ENCODE assay signal across 13 cellular contexts in the genomic region with DNA sequence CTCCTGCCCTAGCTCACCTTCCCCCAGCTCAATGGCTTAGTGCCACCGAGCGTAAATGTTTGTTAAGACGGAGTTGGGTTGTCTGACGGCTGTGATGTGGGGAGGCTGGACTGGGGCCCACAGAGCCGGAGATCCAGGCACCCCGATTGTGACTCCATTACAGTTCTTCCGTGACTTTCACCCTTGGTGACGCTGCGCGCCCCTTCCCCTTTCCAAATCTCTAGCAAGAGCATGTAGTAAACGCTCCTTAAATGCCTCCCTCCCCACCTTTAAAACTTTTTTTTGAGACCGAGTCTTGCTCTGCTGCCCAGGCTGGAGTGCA. TPM values are rescaled to one million over a fixed set of nuclear protein-coding genes. Genes with fewer than 3 reads are reported as not detected.
DNase-seq lines count a peak whose midpoint lies in the region; ATAC-seq, FAIRE-seq and TF ChIP-seq lines count a peak whose summit lies in the region.
"Had no signal": no experiment of that assay in that cellular context is flagged by ENCODE, and none has a peak within 500 bp of the region (broad histone marks: within the 10 kb centered on the region; RNA-seq: fewer than 3 reads in every experiment).

No MANE protein-coding gene starts in this region.

- H3K4me1 Mint-ChIP-seq in activated CD4-positive, alpha-beta T cell treated with anti-CD3 and anti-CD28 coated beads, Interleukin-2, amount 10 ng/mL, durations not matched to agents 24 days and 14 days = peaks cover 6% of the 10 kb centered on the region
- H3K4me1 Mint-ChIP-seq in activated CD8-positive, alpha-beta T cell treated with anti-CD3 and anti-CD28 coated beads, Interleukin-2, amount 10 ng/mL, durations not matched to agents 7 days and 5 days (ENCODE audit: low read depth) = peaks cover 13% of the 10 kb centered on the region

- POLR2A ChIA-PET in activated CD8-positive, alpha-beta T cell treated with anti-CD3 and anti-CD28 coated beads, Interleukin-2, amount 10 ng/mL, durations not matched to agents 7 days and 5 days (lab: Charles Lee) = no interaction called here

- WGBS in small intestine, 3 donors = 21 to 41% (median 33%) methylated on average over 12 of the region's 12 CpGs

- H3K27ac Mint-ChIP-seq in activated CD4-positive, alpha-beta T cell treated with anti-CD3 and anti-CD28 coated beads, Interleukin-2, amount 10 ng/mL, durations not matched to agents 24 days and 14 days = no peak overlapping the region
- peak overlapping the region; percentile 30 for H3K27ac Mint-ChIP-seq in activated CD8-positive, alpha-beta T cell treated with anti-CD3 and anti-CD28 coated beads, Interleukin-2, amount 10 ng/mL, durations not matched to agents 7 days and 5 days

- peak overlapping the region; percentile 52 for H3K4me3 ChIP-seq in iPS-18a (ENCODE audit: low read length)
- H3K4me3 ChIP-seq in small intestine (ENCODE audit: low read depth in 1 of 2, low read length in 2 of 2) = peak overlapping the region in 1 of 2 donors; percentile 81

- peaks cover 8% of the 10 kb centered on the region for H3K27me3 Mint-ChIP-seq in activated CD4-positive, alpha-beta T cell treated with anti-CD3 and anti-CD28 coated beads, Interleukin-2, amount 10 ng/mL, durations not matched to agents 24 days and 14 days
- H3K27me3 Mint-ChIP-seq in activated CD8-positive, alpha-beta T cell treated with anti-CD3 and anti-CD28 coated beads, Interleukin-2, amount 10 ng/mL, durations not matched to agents 7 days and 5 days (ENCODE audit: low read depth) = peaks cover 5% of the 10 kb centered on the region

- no peaks in the 10 kb centered on the region for H3K36me3 Mint-ChIP-seq in activated CD4-positive, alpha-beta T cell treated with anti-CD3 and anti-CD28 coated beads, Interleukin-2, amount 10 ng/mL, durations not matched to agents 24 days and 14 days (ENCODE audit: low read depth)
- no peaks in the 10 kb centered on the region for H3K36me3 Mint-ChIP-seq in activated CD8-positive, alpha-beta T cell treated with anti-CD3 and anti-CD28 coated beads, Interleukin-2, amount 10 ng/mL, durations not matched to agents 7 days and 5 days (ENCODE audit: low read depth)

- peaks cover 22% of the 10 kb centered on the region for H3K27me3 ChIP-seq in iPS-18a (ENCODE audit: control insufficient read depth, insufficient read depth, low read length)
- H3K27me3 ChIP-seq in small intestine (ENCODE audit: control insufficient read depth in 2 of 2, insufficient read depth in 2 of 2, low read length in 2 of 2) = peaks cover 0 to 2% of the 10 kb centered on the region in 2 donors
- H3K27me3 ChIP-seq: right atrium auricular region had no signal

- H3K27ac ChIP-seq in iPS-18a (ENCODE audit: low read length) (no peak overlapping the region), small intestine (ENCODE audit: low read depth in 1 of 2, low read length in 1 of 2) (peak overlapping the region; percentile 65 to 97)

- CTCF ChIA-PET in activated CD8-positive, alpha-beta T cell treated with anti-CD3 and anti-CD28 coated beads, Interleukin-2, amount 10 ng/mL, durations not matched to agents 7 days and 5 days (lab: Charles Lee) = interaction anchor here (1.5 to 1.6 kb wide), 2 partner anchors 47 to 54 kb away, joined by 5 to 7 read pairs; no protein-coding TSS in a partner anchor

- H3K9ac ChIP-seq in iPS-18a (ENCODE audit: low read length) = no peak overlapping the region

- H3K4me1 ChIP-seq in iPS-18a (ENCODE audit: control insufficient read depth, low read depth, low read length) (no peaks in the 10 kb centered on the region), small intestine (ENCODE audit: control insufficient read depth in 2 of 2, insufficient read depth in 1 of 2, low read depth in 1 of 2, low read length in 1 of 2) (peaks cover 2 to 8% of the 10 kb centered on the region in 2 donors)

- H3K4me3 Mint-ChIP-seq in activated CD4-positive, alpha-beta T cell treated with anti-CD3 and anti-CD28 coated beads, Interleukin-2, amount 10 ng/mL, durations not matched to agents 24 days and 14 days = peak overlapping the region; percentile 65
- peak overlapping the region; percentile 67 for H3K4me3 Mint-ChIP-seq in activated CD8-positive, alpha-beta T cell treated with anti-CD3 and anti-CD28 coated beads, Interleukin-2, amount 10 ng/mL, durations not matched to agents 7 days and 5 days

- no peak for DNase-seq in activated CD4-positive, alpha-beta T cell treated with anti-CD3 and anti-CD28 coated beads, Interleukin-2, amount 10 ng/mL, durations not matched to agents 24 days and 14 days
- no peak for DNase-seq in activated CD4-positive, alpha-beta T cell treated with anti-CD3 and anti-CD28 coated beads for 1 hour
- no peak for DNase-seq in activated CD8-positive, alpha-beta T cell treated with anti-CD3 and anti-CD28 coated beads, Interleukin-2, amount 10 ng/mL, durations not matched to agents 7 days and 5 days
- peak; percentile 37 for DNase-seq in small intestine
- DNase-seq in HTR-8/SVneo (ENCODE audit: insufficient read length, low spot score) = no peak
- no peak for DNase-seq in GM13977 (ENCODE audit: low spot score)
- DNase-seq: NCI-H2029; stimulated activated naive CD4-positive, alpha-beta T cell had no signal

- ATAC-seq in activated CD8-positive, alpha-beta T cell treated with anti-CD3 and anti-CD28 coated beads, Interleukin-2, amount 10 ng/mL, durations not matched to agents 7 days and 5 days = no peak
- no peak for ATAC-seq in HG02798 (IDR thresholded peaks at IDR 0.05; ENCODE audit: poor library complexity, unreplicated experiment)

- no peak for TF ChIP-seq CTCF in GM13977 (IDR thresholded peaks at IDR 0.05; ENCODE audit: extremely low read depth, insufficient read depth, missing control alignments)

- H3K36me3 ChIP-seq in iPS-18a (ENCODE audit: control insufficient read depth, low read depth, low read length) (no peaks in the 10 kb centered on the region), small intestine (ENCODE audit: control insufficient read depth in 2 of 2, insufficient read depth in 2 of 2, low read length in 2 of 2) (no peaks in the 10 kb centered on the region)
- H3K36me3 ChIP-seq: right atrium auricular region had no signal

- FAIRE-seq in small intestine (lab: Jason Lieb, UNC) (no peak), HTR-8/SVneo (lab: Jason Lieb, UNC) (no peak)

- H3K9me3 Mint-ChIP-seq in activated CD4-positive, alpha-beta T cell treated with anti-CD3 and anti-CD28 coated beads, Interleukin-2, amount 10 ng/mL, durations not matched to agents 24 days and 14 days = no peaks in the 10 kb centered on the region
- H3K9me3 Mint-ChIP-seq in activated CD8-positive, alpha-beta T cell treated with anti-CD3 and anti-CD28 coated beads, Interleukin-2, amount 10 ng/mL, durations not matched to agents 7 days and 5 days (ENCODE audit: insufficient read depth) = no peaks in the 10 kb centered on the region

- intact Hi-C loops in activated CD4-positive, alpha-beta T cell treated with anti-CD3 and anti-CD28 coated beads, Interleukin-2, amount 10 ng/mL, durations not matched to agents 24 days and 14 days (cut with micrococcal nuclease) = loop anchor here (2.0 kb wide), 1 partner anchor 17 kb away; no protein-coding TSS in a partner anchor

- H3K9me3 ChIP-seq in iPS-18a (ENCODE audit: control insufficient read depth, low read depth, low read length) (no peaks in the 10 kb centered on the region), small intestine (ENCODE audit: control insufficient read depth, low read depth) (no peaks in the 10 kb centered on the region)
- H3K9me3 ChIP-seq: right atrium auricular region had no signal

- in situ Hi-C loops in GM13977 (cut with MboI; ENCODE audit: low pct_unique_long_range_greater_than_20kb, low sequenced_read_pairs, unreplicated experiment) = no loop called here

RNA-seq across cellular contexts. Expression of gene REEP6, which starts 0.8 kb away (rescaled TPM):
- total RNA-seq in activated CD4-positive, alpha-beta T cell treated with anti-CD3 and anti-CD28 coated beads, Interleukin-2, amount 10 ng/mL, durations not matched to agents 24 days and 14 days = 1.1 and 1.7 TPM in 2 replicates
- 1 to 10 TPM; 1.7 to 1.9 TPM for total RNA-seq in activated CD8-positive, alpha-beta T cell treated with anti-CD3 and anti-CD28 coated beads, Interleukin-2, amount 10 ng/mL, durations not matched to agents 7 days and 5 days
- polyA plus RNA-seq in small intestine = 100 to 1,000 TPM; 167 to 363 (median 208) TPM

RNA-seq across cellular contexts. Expression of gene PCSK4, which starts 1.7 kb away (rescaled TPM):
- 1.0 and 1.6 TPM in 2 replicates for total RNA-seq in activated CD4-positive, alpha-beta T cell treated with anti-CD3 and anti-CD28 coated beads, Interleukin-2, amount 10 ng/mL, durations not matched to agents 24 days and 14 days
- total RNA-seq in activated CD8-positive, alpha-beta T cell treated with anti-CD3 and anti-CD28 coated beads, Interleukin-2, amount 10 ng/mL, durations not matched to agents 7 days and 5 days = 1 to 10 TPM; 3.4 to 4.1 TPM
- 10 to 100 TPM in 2 of 3 donors, 1 to 10 TPM in 1; 5.1 to 13.0 (median 12.5) TPM for polyA plus RNA-seq in small intestine

RNA-seq across cellular contexts. Expression of gene C19orf25, which starts 12.8 kb away (rescaled TPM):
- total RNA-seq in activated CD4-positive, alpha-beta T cell treated with anti-CD3 and anti-CD28 coated beads, Interleukin-2, amount 10 ng/mL, durations not matched to agents 24 days and 14 days = 34.0 and 38.0 TPM in 2 replicates
- total RNA-seq in activated CD8-positive, alpha-beta T cell treated with anti-CD3 and anti-CD28 coated beads, Interleukin-2, amount 10 ng/mL, durations not matched to agents 7 days and 5 days = 10 to 100 TPM; 33.3 to 38.2 TPM
- 10 to 100 TPM; 44.6 to 62.1 (median 61.1) TPM for polyA plus RNA-seq in small intestine

RNA-seq across cellular contexts. Expression of gene ADAMTSL5, which starts 21.0 kb away (rescaled TPM):
- 5.4 and 6.6 TPM in 2 replicates for total RNA-seq in activated CD4-positive, alpha-beta T cell treated with anti-CD3 and anti-CD28 coated beads, Interleukin-2, amount 10 ng/mL, durations not matched to agents 24 days and 14 days
- total RNA-seq in activated CD8-positive, alpha-beta T cell treated with anti-CD3 and anti-CD28 coated beads, Interleukin-2, amount 10 ng/mL, durations not matched to agents 7 days and 5 days = 1 to 10 TPM; 2.8 to 3.9 TPM
- 10 to 100 TPM in 2 of 3 donors, 1 to 10 TPM in 1; 6.4 to 24.8 (median 13.2) TPM for polyA plus RNA-seq in small intestine

RNA-seq across cellular contexts. Expression of gene PLK5, which starts 32.1 kb away (rescaled TPM):
- total RNA-seq in activated CD4-positive, alpha-beta T cell treated with anti-CD3 and anti-CD28 coated beads, Interleukin-2, amount 10 ng/mL, durations not matched to agents 24 days and 14 days = not detected in 2 replicates
- total RNA-seq in activated CD8-positive, alpha-beta T cell treated with anti-CD3 and anti-CD28 coated beads, Interleukin-2, amount 10 ng/mL, durations not matched to agents 7 days and 5 days = not detected
- under 1 TPM in 1 of 3 donors, not detected in 2; 0.25 TPM for polyA plus RNA-seq in small intestine
- total RNA-seq: glomerular endothelial cell; right atrium auricular region; T-helper 1 cell treated with Interleukin-12 subunit alpha and Interleukin-12 subunit beta and Interleukin-4 antibody, amounts not matched to agents 30 ng/mL and 1 ng/mL, for 36 hours had no signal
